ENCODE assay signal across 12 cellular contexts in genomic region chr7:91046322-91047088, GRCh38.
DNase-seq lines count a peak whose midpoint lies in the region; ATAC-seq and TF ChIP-seq lines count a peak whose summit lies in the region.
"Had no signal": no experiment of that assay in that cellular context is flagged by ENCODE, and none has a peak within 500 bp of the region (broad histone marks: within the 10 kb centered on the region; RNA-seq: fewer than 3 reads in every experiment).

No MANE protein-coding gene starts in this region.

- H3K27me3 ChIP-seq in heart left ventricle = no peaks in the 10 kb centered on the region
- no peaks in the 10 kb centered on the region for H3K27me3 ChIP-seq in gastroesophageal sphincter
- no peaks in the 10 kb centered on the region for H3K27me3 ChIP-seq in vagina

- intact Hi-C loops in heart left ventricle (cut with DNase I) (no loop called here), Right ventricle myocardium inferior (cut with DNase I) (no loop called here), vagina (cut with DNase I) (no loop called here)

- peaks cover 6% of the 10 kb centered on the region for H3K4me1 Mint-ChIP-seq in activated naive CD8-positive, alpha-beta T cell treated with anti-CD3 and anti-CD28 coated beads for 36 hours

- H3K27me3 Mint-ChIP-seq in activated naive CD8-positive, alpha-beta T cell treated with anti-CD3 and anti-CD28 coated beads for 36 hours = no peaks in the 10 kb centered on the region
- H3K27me3 Mint-ChIP-seq: effector memory CD8-positive, alpha-beta T cell; T-cell had no signal

- H3K27ac ChIP-seq in heart left ventricle (peak overlapping the region in 5 of 12 donors; percentile 1 to 22 (median 11)), gastroesophageal sphincter (peak overlapping the region in 1 of 4 donors; percentile 1), vagina (peak overlapping the region; percentile 55)

- TF ChIP-seq EP300 in gastroesophageal sphincter (IDR thresholded peaks at IDR 0.05) = no peak

- H3K9me3 ChIP-seq in heart left ventricle = no peaks in the 10 kb centered on the region
- no peaks in the 10 kb centered on the region for H3K9me3 ChIP-seq in gastroesophageal sphincter
- no peaks in the 10 kb centered on the region for H3K9me3 ChIP-seq in vagina

- no peaks in the 10 kb centered on the region for H3K36me3 Mint-ChIP-seq in activated naive CD8-positive, alpha-beta T cell treated with anti-CD3 and anti-CD28 coated beads for 36 hours
- H3K36me3 Mint-ChIP-seq: T-cell had no signal

- no peak overlapping the region for H3K27ac Mint-ChIP-seq in activated naive CD8-positive, alpha-beta T cell treated with anti-CD3 and anti-CD28 coated beads for 36 hours
- H3K27ac Mint-ChIP-seq: effector memory CD8-positive, alpha-beta T cell; T-cell had no signal

- no peaks in the 10 kb centered on the region for H3K9me3 Mint-ChIP-seq in activated naive CD8-positive, alpha-beta T cell treated with anti-CD3 and anti-CD28 coated beads for 36 hours
- H3K9me3 Mint-ChIP-seq: T-cell had no signal

- peak in 9 of 12 donors; percentile 17 to 44 (median 20) for TF ChIP-seq CTCF in heart left ventricle (IDR thresholded peaks at IDR 0.05)
- peak in 3 of 4 experiments; percentile 22 to 46 (median 25) for TF ChIP-seq CTCF in gastroesophageal sphincter (IDR thresholded peaks at IDR 0.05)
- TF ChIP-seq CTCF in vagina (IDR thresholded peaks at IDR 0.05) = no peak

- peak in 1 of 4 donors; percentile 8 for ATAC-seq in heart left ventricle
- no peak for ATAC-seq in Right ventricle myocardium inferior
- no peak for ATAC-seq in gastroesophageal sphincter
- no peak for ATAC-seq in GM21390 (IDR thresholded peaks at IDR 0.05; ENCODE audit: unreplicated experiment)
- no peak for ATAC-seq in HG03457 (IDR thresholded peaks at IDR 0.05; ENCODE audit: unreplicated experiment)
- ATAC-seq: effector memory CD8-positive, alpha-beta T cell; T-cell had no signal

- H3K4me3 Mint-ChIP-seq in activated naive CD8-positive, alpha-beta T cell treated with anti-CD3 and anti-CD28 coated beads for 36 hours = no peak overlapping the region
- H3K4me3 Mint-ChIP-seq: effector memory CD8-positive, alpha-beta T cell; T-cell had no signal

- in situ Hi-C loops in SK-MEL-5 (cut with HindIII; ENCODE audit: low pct_unique_long_range_greater_than_20kb, low sequenced_read_pairs) = no loop called here

- H3K4me1 ChIP-seq in heart left ventricle (peaks cover 0 to 6% (median 0%) of the 10 kb centered on the region in 12 donors), gastroesophageal sphincter (peaks cover 0 to 19% (median 4%) of the 10 kb centered on the region in 3 donors), vagina (peaks cover 13% of the 10 kb centered on the region)

- H3K36me3 ChIP-seq in heart left ventricle (no peaks in the 10 kb centered on the region), gastroesophageal sphincter (no peaks in the 10 kb centered on the region), vagina (no peaks in the 10 kb centered on the region)

- WGBS in heart left ventricle, 4 donors = 81 to 87% (median 83%) methylated on average over 2 of the region's 2 CpGs
- 31 to 53% methylated on average over 2 of the region's 2 CpGs for WGBS in gastroesophageal sphincter (ENCODE audit: low coverage in 1 of 2), 2 donors

- no peak overlapping the region for H3K4me3 ChIP-seq in heart left ventricle
- H3K4me3 ChIP-seq in gastroesophageal sphincter = no peak overlapping the region
- no peak overlapping the region for H3K4me3 ChIP-seq in vagina

- DNase-seq in heart left ventricle (no peak), Right ventricle myocardium inferior (ENCODE audit: missing footprints) (no peak), SK-MEL-5 (ENCODE audit: low read depth, low spot score) (peak; percentile 45), vagina (ENCODE audit: extremely low spot score in 2 of 2) (no peak)
- no peak for DNase-seq in activated naive CD8-positive, alpha-beta T cell treated with anti-CD3 and anti-CD28 coated beads for 36 hours
- DNase-seq: effector memory CD8-positive, alpha-beta T cell; NCI-H1417 treated with DMSO at 0.1 percent for 48 hours; stimulated activated CD4-positive, alpha-beta T cell treated with anti-CD3 and anti-CD28 coated beads, Interleukin-4, amount 100 ng/mL, for 1 hour; T-cell had no signal

- TF ChIP-seq POLR2A in heart left ventricle (IDR thresholded peaks at IDR 0.05) (no peak), gastroesophageal sphincter (IDR thresholded peaks at IDR 0.05) (no peak), vagina (IDR thresholded peaks at IDR 0.05) (no peak)

Comparison
In these comparisons a context has a peak if more than half of its experiments do, and no peak if none do; other contexts are left out.
1. CTCF ChIP-seq: peak in heart left ventricle (9 of 12) and gastroesophageal sphincter (3 of 4); none in vagina (0 of 3).